In the genomic region with DNA sequence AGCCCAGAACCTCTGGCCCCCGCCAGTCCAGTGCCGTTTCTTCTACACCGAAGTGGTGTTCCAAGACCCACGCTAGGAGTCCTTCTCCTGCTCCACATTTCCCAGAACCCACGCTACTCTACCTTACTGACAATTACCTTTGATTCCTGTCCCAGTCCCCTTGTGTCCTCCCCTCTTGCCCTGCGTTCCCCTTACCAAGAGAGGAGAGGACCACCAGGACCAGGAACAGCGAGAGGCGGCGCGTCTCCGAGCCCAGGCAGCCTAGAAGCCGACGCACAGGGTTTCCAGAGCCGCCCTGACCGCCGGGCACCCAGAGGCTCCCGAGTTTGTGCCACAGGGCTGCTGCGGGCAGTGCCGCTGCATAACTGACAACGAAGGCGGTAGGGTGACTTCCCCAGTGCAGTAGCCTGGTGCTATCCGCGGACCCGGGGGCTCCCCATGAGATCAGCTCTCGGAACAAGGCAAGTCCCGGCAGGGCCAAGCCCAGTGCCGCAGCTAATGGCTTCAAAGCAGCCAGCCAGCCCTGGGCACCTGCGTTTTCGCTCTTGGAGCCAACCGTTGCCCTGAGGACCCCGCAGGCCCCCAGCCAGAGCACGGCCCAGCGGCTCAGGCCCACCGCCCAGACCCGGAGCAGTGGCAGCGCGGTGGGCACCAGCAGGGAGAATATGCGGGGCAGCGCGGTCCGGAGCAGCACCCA, we compare ENCODE assay signal across 8 cellular contexts. TPM values are rescaled to one million over a fixed set of nuclear protein-coding genes. Genes with fewer than 3 reads are reported as not detected.
A peak's percentile ranks its signal among the peaks of the same experiment; 100 is the strongest.
DNase-seq lines count a peak whose midpoint lies in the region; ATAC-seq and TF ChIP-seq lines count a peak whose summit lies in the region.

No MANE protein-coding gene starts in this region.

- intact Hi-C loops in Right ventricle myocardium superior (cut with DNase I) = no loop called here

- H3K27me3 Mint-ChIP-seq in osteocyte (ENCODE audit: unreplicated experiment) = no peaks in the 10 kb centered on the region

- H3K27ac ChIP-seq in SJCRH30 (no peak overlapping the region), adipose tissue (ENCODE audit: low read depth, low read length) (peak overlapping the region; percentile 98)

- peaks cover 19% of the 10 kb centered on the region for H3K27me3 ChIP-seq in SJCRH30

- H3K9me3 ChIP-seq in SJCRH30 (replicated peaks) = no peaks in the 10 kb centered on the region

- H3K9me3 Mint-ChIP-seq in osteocyte (ENCODE audit: unreplicated experiment) = no peaks in the 10 kb centered on the region

- no peak for TF ChIP-seq CTCF in osteocyte (IDR thresholded peaks at IDR 0.05)

- ATAC-seq in HG03025 (IDR thresholded peaks at IDR 0.05; ENCODE audit: low FRiP score, unreplicated experiment) (peak; percentile 32), Right ventricle myocardium superior (ENCODE audit: poor library complexity) (peak; percentile 49)

- H3K4me3 Mint-ChIP-seq in osteocyte (ENCODE audit: unreplicated experiment) = peak overlapping the region; percentile 92

- peaks cover 2% of the 10 kb centered on the region; the same call in 1 of the 2 replicates for H3K4me1 ChIP-seq in SJCRH30

- WGBS in adipose tissue, 3 donors = 0% methylated on average over 40 to 41 of the region's 41 CpGs

- H3K36me3 Mint-ChIP-seq in osteocyte (ENCODE audit: unreplicated experiment) = peaks cover 28% of the 10 kb centered on the region

- peaks cover 32% of the 10 kb centered on the region for H3K4me1 Mint-ChIP-seq in osteocyte (ENCODE audit: unreplicated experiment)

- peak overlapping the region; percentile 58 for H3K4me3 ChIP-seq in SJCRH30

- peak overlapping the region; percentile 100 for H3K27ac Mint-ChIP-seq in osteocyte (ENCODE audit: unreplicated experiment)

- H3K36me3 ChIP-seq in SJCRH30 = no peaks in the 10 kb centered on the region

- DNase-seq in activated T-cell treated with anti-CD3 and anti-CD28 coated beads for 1 hour (ENCODE audit: low read depth) = peak; percentile 39
- DNase-seq in activated T-cell treated with anti-CD3 and anti-CD28 coated beads for 4 hours = no peak
- peak in 1 of 2 experiments; percentile 9 for DNase-seq in SJCRH30
- DNase-seq in Right ventricle myocardium superior = peak; percentile 61
- no peak for DNase-seq in osteocyte (ENCODE audit: extremely low spot score, unreplicated experiment)
- DNase-seq in OCI-M2 (lab: John Stamatoyannopoulos, UW; ENCODE audit: unreplicated experiment) = no peak

RNA-seq across cellular contexts. Expression of gene TAP1, which starts 0.5 kb away (rescaled TPM):
- 0.43 and 0.81 TPM in 2 replicates for total RNA-seq in SJCRH30 (2014; rRNA removed; shearing (Covaris generic))
- polyA plus RNA-seq in adipose tissue = 10 to 100 TPM; 29.6 to 43.0 (median 34.0) TPM
- total RNA-seq in Right ventricle myocardium superior (14.9 TPM), osteocyte (33.2 and 34.5 TPM in 2 replicates)

RNA-seq across cellular contexts. Expression of gene PSMB9, which starts 1.0 kb away (rescaled TPM):
- 0.18 TPM in 1 of 2 replicates, not detected in the other for total RNA-seq in SJCRH30 (2014; rRNA removed; shearing (Covaris generic))
- polyA plus RNA-seq in adipose tissue = 10 to 100 TPM; 17.0 to 66.6 (median 53.4) TPM
- total RNA-seq in Right ventricle myocardium superior (12.6 TPM), osteocyte (20.8 and 26.2 TPM in 2 replicates)

RNA-seq across cellular contexts. Expression of gene PSMB8, which starts 9.1 kb away (rescaled TPM):
- total RNA-seq in SJCRH30 (2014; rRNA removed; shearing (Covaris generic)) = 0.18 and 0.33 TPM in 2 replicates
- 10 to 100 TPM; 43.8 to 93.3 (median 61.5) TPM for polyA plus RNA-seq in adipose tissue
- total RNA-seq in Right ventricle myocardium superior = 16.7 TPM
- 66.1 and 68.8 TPM in 2 replicates for total RNA-seq in osteocyte

RNA-seq across cellular contexts. Expression of gene TAP2, which starts 14.5 kb away (rescaled TPM):
- total RNA-seq in SJCRH30 (2014; rRNA removed; shearing (Covaris generic)) = 17.1 and 17.4 TPM in 2 replicates
- polyA plus RNA-seq in adipose tissue = 10 to 100 TPM in 2 of 3 donors, 1 to 10 TPM in 1; 8.3 to 29.4 (median 17.8) TPM
- 19.3 TPM for total RNA-seq in Right ventricle myocardium superior
- 50.1 and 51.9 TPM in 2 replicates for total RNA-seq in osteocyte

RNA-seq across cellular contexts. Expression of gene HLA-DOB, which starts 36.2 kb away (rescaled TPM):
- 0.10 and 0.28 TPM in 2 replicates for total RNA-seq in SJCRH30 (2014; rRNA removed; shearing (Covaris generic))
- polyA plus RNA-seq in adipose tissue = under 1 TPM in 2 of 3 donors, not detected in 1; 0.58 to 0.62 TPM
- total RNA-seq in Right ventricle myocardium superior (not detected), osteocyte (0.24 and 0.57 TPM in 2 replicates)

Comparison
In these comparisons a context has a peak if more than half of its experiments do, and no peak if none do; other contexts are left out.
1. DNase-seq: peak in activated T-cell treated with anti-CD3 and anti-CD28 coated beads for 1 hour (single experiment) and Right ventricle myocardium superior (single experiment); none in activated T-cell treated with anti-CD3 and anti-CD28 coated beads for 4 hours (single experiment), osteocyte (single experiment) and OCI-M2 (single experiment).
2. RNA of gene PSMB9, which starts 1.0 kb away (total RNA-seq): 20.8 to 26.2 TPM in osteocyte and 12.6 TPM in Right ventricle myocardium superior (single experiment); 0.18 TPM in SJCRH30; every median in the first group is over 10 times any median in the second.
3. RNA of gene PSMB8, which starts 9.1 kb away (total RNA-seq): 66.1 to 68.8 TPM in osteocyte and 16.7 TPM in Right ventricle myocardium superior (single experiment); 0.18 to 0.33 TPM in SJCRH30; every median in the first group is over 10 times any median in the second.